Comparison of ENCODE assay signal across 8 cellular contexts in genomic region chr1:112701227-112702066, GRCh38. TPM values are rescaled to one million over a fixed set of nuclear protein-coding genes. Genes with fewer than 3 reads are reported as not detected.
A peak's percentile ranks its signal among the peaks of the same experiment; 100 is the strongest.
DNase-seq lines count a peak whose midpoint lies in the region; ATAC-seq and TF ChIP-seq lines count a peak whose summit lies in the region.

No MANE protein-coding gene starts in this region.

- H3K4me3 ChIP-seq in liver (ENCODE audit: low read depth in 1 of 3, low read length in 3 of 3): no peak overlapping the region
- no peak overlapping the region for H3K4me3 ChIP-seq in stomach

- H3K4me1 Mint-ChIP-seq in IgD-negative memory B cell: peaks cover 49 to 54% (median 52%) of the 10 kb centered on the region in 3 donors
- peaks cover 64% of the 10 kb centered on the region for H3K4me1 Mint-ChIP-seq in activated naive CD8-positive, alpha-beta T cell treated with anti-CD3 and anti-CD28 coated beads for 36 hours

- TF ChIP-seq CTCF in liver (IDR thresholded peaks at IDR 0.05; ENCODE audit: low read depth, low read length, missing input control) (no peak), stomach (IDR thresholded peaks at IDR 0.05) (no peak)

- intact Hi-C loops in stomach (cut with DNase I; ENCODE audit: low total_unique reads): loop anchor here (10.0 kb wide), 1 partner anchor 317 kb away; no protein-coding TSS in a partner anchor

- no peak for TF ChIP-seq EP300 in stomach (IDR thresholded peaks at IDR 0.05)

- H3K27ac ChIP-seq in liver (ENCODE audit: low read depth in 1 of 2, low read length in 2 of 2): peak overlapping the region; percentile 74 to 75
- H3K27ac ChIP-seq in stomach: peak overlapping the region; percentile 62 to 96 (median 88)

- WGBS in liver: 83% methylated on average over 17 of the region's 17 CpGs
- 76 to 84% (median 78%) methylated on average over 17 of the region's 17 CpGs for WGBS in stomach, 5 donors

- peaks cover 1% of the 10 kb centered on the region for H3K36me3 Mint-ChIP-seq in IgD-negative memory B cell
- H3K36me3 Mint-ChIP-seq in activated naive CD8-positive, alpha-beta T cell treated with anti-CD3 and anti-CD28 coated beads for 36 hours: peaks cover 10% of the 10 kb centered on the region

- peak overlapping the region in 3 of 4 donors; percentile 68 to 84 (median 83) for H3K4me3 Mint-ChIP-seq in IgD-negative memory B cell
- H3K4me3 Mint-ChIP-seq in activated naive CD8-positive, alpha-beta T cell treated with anti-CD3 and anti-CD28 coated beads for 36 hours: peak overlapping the region; percentile 9

- TF ChIP-seq RAD21 in liver (IDR thresholded peaks at IDR 0.05): no peak

- H3K27me3 Mint-ChIP-seq in IgD-negative memory B cell: no peaks in the 10 kb centered on the region
- H3K27me3 Mint-ChIP-seq in activated naive CD8-positive, alpha-beta T cell treated with anti-CD3 and anti-CD28 coated beads for 36 hours: no peaks in the 10 kb centered on the region

- no peaks in the 10 kb centered on the region for H3K27me3 ChIP-seq in liver (ENCODE audit: control insufficient read depth in 4 of 4, insufficient read depth in 4 of 4, low read length in 3 of 4)
- H3K27me3 ChIP-seq in stomach: no peaks in the 10 kb centered on the region

- H3K9me3 Mint-ChIP-seq in IgD-negative memory B cell: no peaks in the 10 kb centered on the region
- no peaks in the 10 kb centered on the region for H3K9me3 Mint-ChIP-seq in activated naive CD8-positive, alpha-beta T cell treated with anti-CD3 and anti-CD28 coated beads for 36 hours

- no peak overlapping the region for H3K9ac ChIP-seq in liver (ENCODE audit: low read depth in 1 of 2, low read length in 2 of 2)

- no peak for TF ChIP-seq POLR2A in stomach (IDR thresholded peaks at IDR 0.05)

- H3K36me3 ChIP-seq in liver (ENCODE audit: control insufficient read depth in 4 of 4, insufficient read depth in 3 of 4, low read depth in 1 of 4, low read length in 3 of 4) (peaks cover 0 to 5% (median 1%) of the 10 kb centered on the region in 4 donors), stomach (peaks cover 17 to 68% (median 55%) of the 10 kb centered on the region in 4 donors)

- H3K4me1 ChIP-seq in liver (ENCODE audit: control insufficient read depth in 4 of 4, insufficient read depth in 4 of 4, low read length in 3 of 4) (peaks cover 25 to 61% (median 50%) of the 10 kb centered on the region in 4 donors), stomach (peaks cover 72 to 87% (median 80%) of the 10 kb centered on the region in 4 donors)

- DNase-seq in activated naive CD8-positive, alpha-beta T cell treated with anti-CD3 and anti-CD28 coated beads for 36 hours: no peak
- peak; percentile 25 for DNase-seq in stomach
- DNase-seq in SIG-M5 treated with dmso at 0.1 percent for 504 hours (lab: John Stamatoyannopoulos, UW; ENCODE audit: unreplicated experiment): no peak
- DNase-seq in NK-92 treated with Interleukin-12 subunit alpha and Interleukin-12 subunit beta, amount 100 ng/mL, for 24 hours (lab: John Stamatoyannopoulos, UW): no peak

- ATAC-seq in HG03175 (IDR thresholded peaks at IDR 0.05; ENCODE audit: unreplicated experiment) (no peak), GM21423 (IDR thresholded peaks at IDR 0.05; ENCODE audit: unreplicated experiment) (no peak)

- peak overlapping the region in 2 of 3 donors; percentile 83 to 84 for H3K27ac Mint-ChIP-seq in IgD-negative memory B cell
- peak overlapping the region; percentile 89 for H3K27ac Mint-ChIP-seq in activated naive CD8-positive, alpha-beta T cell treated with anti-CD3 and anti-CD28 coated beads for 36 hours

- no peaks in the 10 kb centered on the region for H3K9me3 ChIP-seq in liver (ENCODE audit: control insufficient read depth in 4 of 4, low read length in 3 of 4)
- H3K9me3 ChIP-seq in stomach: no peaks in the 10 kb centered on the region

TF ChIP-seq in liver, 16 proteins besides CTCF, POLR2A, EP300 and RAD21:
- TF ChIP-seq ZBTB33 (IDR thresholded peaks at IDR 0.05): no peak

RNA-seq across cellular contexts. Expression of gene RHOC, which starts 5.5 kb away (rescaled TPM):
- 41.8 TPM for polyA plus RNA-seq in IgD-negative memory B cell
- 10 to 100 TPM; 23.8 to 26.2 TPM for total RNA-seq in activated naive CD8-positive, alpha-beta T cell treated with anti-CD3 and anti-CD28 coated beads for 36 hours
- total RNA-seq in liver: 10 to 100 TPM; 50.4 to 52.6 TPM
- polyA plus RNA-seq in liver: 100 to 1,000 TPM in 1 of 2 donors, 10 to 100 TPM in 1; 84.9 to 102 TPM
- 100 to 1,000 TPM in 4 of 5 donors, 10 to 100 TPM in 1; 99.8 to 149 (median 113) TPM for total RNA-seq in stomach
- polyA plus RNA-seq in stomach: 100 to 1,000 TPM; 159 to 375 (median 244) TPM

RNA-seq across cellular contexts. Expression of gene PPM1J, which starts 13.7 kb away (rescaled TPM):
- polyA plus RNA-seq in IgD-negative memory B cell: 1.4 TPM
- under 1 TPM; 0.80 to 0.94 TPM for total RNA-seq in activated naive CD8-positive, alpha-beta T cell treated with anti-CD3 and anti-CD28 coated beads for 36 hours
- total RNA-seq in liver: under 1 TPM in 1 of 2 donors, not detected in 1; 0.08 TPM
- polyA plus RNA-seq in liver: under 1 TPM in 1 of 2 donors, not detected in 1; 0.17 TPM
- total RNA-seq in stomach: 1 to 10 TPM in 1 of 5 donors, under 1 TPM in 1, not detected in 3; 0.87 to 1.3 TPM
- polyA plus RNA-seq in stomach: 1 to 10 TPM in 1 of 3 donors, under 1 TPM in 1, not detected in 1; 0.50 to 4.0 TPM

RNA-seq across cellular contexts. Expression of gene MOV10, which starts 27.0 kb away (rescaled TPM):
- polyA plus RNA-seq in IgD-negative memory B cell (5.6 TPM), liver (10 to 100 TPM; 35.1 to 36.8 TPM), stomach (10 to 100 TPM; 43.2 to 86.9 (median 54.5) TPM)
- total RNA-seq in activated naive CD8-positive, alpha-beta T cell treated with anti-CD3 and anti-CD28 coated beads for 36 hours: 10 to 100 TPM; 66.1 to 66.4 TPM
- total RNA-seq in liver (10 to 100 TPM; 32.0 to 32.4 TPM), stomach (100 to 1,000 TPM in 1 of 5 donors, 10 to 100 TPM in 4; 25.9 to 137 (median 79.0) TPM)
